16 cellular contexts compared by ENCODE assay signal in genomic region chr22:50008151-50009040, GRCh38. TPM values are rescaled to one million over a fixed set of nuclear protein-coding genes. Genes with fewer than 3 reads are reported as not detected.
A peak's percentile ranks its signal among the peaks of the same experiment; 100 is the strongest.
DNase-seq lines count a peak whose midpoint lies in the region; ATAC-seq and TF ChIP-seq lines count a peak whose summit lies in the region.
"Had no signal": no experiment of that assay in that cellular context is flagged by ENCODE, and none has a peak within 500 bp of the region (broad histone marks: within the 10 kb centered on the region; RNA-seq: fewer than 3 reads in every experiment).

No MANE protein-coding gene starts in this region.

- DNase-seq in BE2C, result peak; percentile 14
- peak; percentile 39 for DNase-seq in NCI-H1105 (lab: John Stamatoyannopoulos, UW)
- peak; percentile 23 for DNase-seq in NCI-H526 treated with DMSO at 0.1 percent for 48 hours (lab: John Stamatoyannopoulos, UW)
- DNase-seq in left kidney (ENCODE audit: low read depth, low spot score), result peak; percentile 27
- no peak for DNase-seq in MM.1S
- DNase-seq in activated CD8-positive, alpha-beta T cell treated with anti-CD3 and anti-CD28 coated beads, Interleukin-2, amount 10 ng/mL, durations not matched to agents 7 days and 5 days, result no peak
- DNase-seq: activated CD4-positive, alpha-beta T cell treated with anti-CD3 and anti-CD28 coated beads for 4 hours; GOT3; immature natural killer cell; stimulated activated CD4-positive, alpha-beta T cell treated with anti-CD3 and anti-CD28 coated beads, Interleukin-2, amount 100 ng/mL, for 48 hours had no signal

- H3K9ac ChIP-seq in MM.1S (ENCODE audit: low read length), result no peak overlapping the region

- CTCF ChIA-PET in activated CD8-positive, alpha-beta T cell treated with anti-CD3 and anti-CD28 coated beads, Interleukin-2, amount 10 ng/mL, durations not matched to agents 7 days and 5 days (lab: Charles Lee), result interaction anchor here (1.0 kb wide), 1 partner anchor 22 kb away, joined by 3 read pairs; no protein-coding TSS in a partner anchor

- no peak overlapping the region for H3K4me2 ChIP-seq in MM.1S (ENCODE audit: low read depth, low read length)

- H3K36me3 Mint-ChIP-seq in activated CD8-positive, alpha-beta T cell treated with anti-CD3 and anti-CD28 coated beads, Interleukin-2, amount 10 ng/mL, durations not matched to agents 7 days and 5 days (ENCODE audit: low read depth), result no peaks in the 10 kb centered on the region
- H3K36me3 Mint-ChIP-seq: immature natural killer cell had no signal

- H3K79me2 ChIP-seq in MM.1S (ENCODE audit: low read length), result no peaks in the 10 kb centered on the region

- no peak for TF ChIP-seq CTCF in BE2C (IDR thresholded peaks at IDR 0.05; ENCODE audit: low read depth, low read length)
- TF ChIP-seq CTCF in MM.1S (IDR thresholded peaks at IDR 0.05; ENCODE audit: low read length), result no peak

- H3K27me3 ChIP-seq in BE2C, result peaks cover 7% of the 10 kb centered on the region; the same call in 1 of the 2 replicates
- peaks cover 92% of the 10 kb centered on the region for H3K27me3 ChIP-seq in MM.1S (replicated peaks; ENCODE audit: insufficient read depth, low read length)

- H4K20me1 ChIP-seq in MM.1S (ENCODE audit: insufficient read depth, low read length), result no peaks in the 10 kb centered on the region

- no peaks in the 10 kb centered on the region for H3K36me3 ChIP-seq in BE2C
- H3K36me3 ChIP-seq in MM.1S (replicated peaks; ENCODE audit: insufficient read depth, low read length), result no peaks in the 10 kb centered on the region

- H3K4me3 ChIP-seq in BE2C (ENCODE audit: low read depth, low read length), result no peak overlapping the region
- H3K4me3 ChIP-seq in MM.1S (ENCODE audit: low read length), result no peak overlapping the region
- H3K4me3 ChIP-seq: mucosa of descending colon had no signal

- H3K27me3 Mint-ChIP-seq in activated CD8-positive, alpha-beta T cell treated with anti-CD3 and anti-CD28 coated beads, Interleukin-2, amount 10 ng/mL, durations not matched to agents 7 days and 5 days (ENCODE audit: low read depth), result peaks cover 19% of the 10 kb centered on the region

- ATAC-seq in activated CD8-positive, alpha-beta T cell treated with anti-CD3 and anti-CD28 coated beads, Interleukin-2, amount 10 ng/mL, durations not matched to agents 7 days and 5 days, result no peak
- ATAC-seq in GM19328 (IDR thresholded peaks at IDR 0.05; ENCODE audit: unreplicated experiment) (no peak), GM21360 (IDR thresholded peaks at IDR 0.05; ENCODE audit: unreplicated experiment) (no peak)
- ATAC-seq: mucosa of descending colon, T-helper 17 cell had no signal

- H3F3A ChIP-seq in MM.1S (ENCODE audit: insufficient read depth, low read length), result no peaks in the 10 kb centered on the region

- peaks cover 7% of the 10 kb centered on the region for H3K4me1 Mint-ChIP-seq in activated CD8-positive, alpha-beta T cell treated with anti-CD3 and anti-CD28 coated beads, Interleukin-2, amount 10 ng/mL, durations not matched to agents 7 days and 5 days (ENCODE audit: low read depth)

- no peaks in the 10 kb centered on the region for H3K9me3 Mint-ChIP-seq in activated CD8-positive, alpha-beta T cell treated with anti-CD3 and anti-CD28 coated beads, Interleukin-2, amount 10 ng/mL, durations not matched to agents 7 days and 5 days (ENCODE audit: insufficient read depth)

- H2AFZ ChIP-seq in MM.1S (ENCODE audit: low read length), result no peak overlapping the region

- H3K9me3 ChIP-seq in BE2C, result no peaks in the 10 kb centered on the region
- H3K9me3 ChIP-seq in MM.1S (replicated peaks; ENCODE audit: insufficient read depth, low read length), result no peaks in the 10 kb centered on the region
- H3K9me3 ChIP-seq: mucosa of descending colon had no signal

- no peaks in the 10 kb centered on the region for H3K9me2 ChIP-seq in MM.1S (replicated peaks; ENCODE audit: insufficient read depth, low read length)

- POLR2A ChIA-PET in activated CD8-positive, alpha-beta T cell treated with anti-CD3 and anti-CD28 coated beads, Interleukin-2, amount 10 ng/mL, durations not matched to agents 7 days and 5 days (lab: Charles Lee), result no interaction called here

- H3K4me1 ChIP-seq in BE2C (no peaks in the 10 kb centered on the region), MM.1S (ENCODE audit: low read length) (no peaks in the 10 kb centered on the region)

- no peak overlapping the region for H3K27ac ChIP-seq in MM.1S (ENCODE audit: low read length)

- no peak overlapping the region for H3K27ac Mint-ChIP-seq in activated CD8-positive, alpha-beta T cell treated with anti-CD3 and anti-CD28 coated beads, Interleukin-2, amount 10 ng/mL, durations not matched to agents 7 days and 5 days
- H3K27ac Mint-ChIP-seq: immature natural killer cell, T-helper 17 cell had no signal

- no peak overlapping the region for H3K4me3 Mint-ChIP-seq in activated CD8-positive, alpha-beta T cell treated with anti-CD3 and anti-CD28 coated beads, Interleukin-2, amount 10 ng/mL, durations not matched to agents 7 days and 5 days
- H3K4me3 Mint-ChIP-seq: T-helper 17 cell had no signal

RNA-seq across cellular contexts. Expression of gene IL17REL, which starts 4.2 kb away (rescaled TPM):
- not detected for polyA plus RNA-seq in BE2C (2012; ENCODE audit: insufficient read depth, insufficient read length, low read depth)
- not detected for total RNA-seq in activated CD8-positive, alpha-beta T cell treated with anti-CD3 and anti-CD28 coated beads, Interleukin-2, amount 10 ng/mL, durations not matched to agents 7 days and 5 days
- total RNA-seq: fibroblast of villous mesenchyme, renal cortical epithelial cell, T-helper 17 cell had no signal
- polyA plus RNA-seq: immature natural killer cell had no signal

RNA-seq across cellular contexts. Expression of gene PIM3, which starts 47.8 kb away (rescaled TPM):
- polyA plus RNA-seq in BE2C (2012; ENCODE audit: insufficient read depth, insufficient read length, low read depth), result 286 TPM
- 10 to 100 TPM; 45.1 to 45.7 TPM for total RNA-seq in activated CD8-positive, alpha-beta T cell treated with anti-CD3 and anti-CD28 coated beads, Interleukin-2, amount 10 ng/mL, durations not matched to agents 7 days and 5 days

RNA-seq across cellular contexts. Expression of gene TTLL8, which starts 49.7 kb away (rescaled TPM):
- not detected for polyA plus RNA-seq in BE2C (2012; ENCODE audit: insufficient read depth, insufficient read length, low read depth)
- not detected for total RNA-seq in activated CD8-positive, alpha-beta T cell treated with anti-CD3 and anti-CD28 coated beads, Interleukin-2, amount 10 ng/mL, durations not matched to agents 7 days and 5 days
- total RNA-seq: fibroblast of villous mesenchyme, mucosa of descending colon, renal cortical epithelial cell, T-helper 17 cell had no signal
- polyA plus RNA-seq: immature natural killer cell had no signal

Comparison
In these comparisons a context has a peak if more than half of its experiments do, and no peak if none do; other contexts are left out.
1. DNase-seq: peak in BE2C (single experiment), NCI-H1105 (single experiment), NCI-H526 treated with DMSO at 0.1 percent for 48 hours (single experiment) and left kidney (single experiment); none in MM.1S (single experiment) and activated CD8-positive, alpha-beta T cell treated with anti-CD3 and anti-CD28 coated beads, Interleukin-2, amount 10 ng/mL, durations not matched to agents 7 days and 5 days (single experiment).